Comparison of ENCODE assay signal across 1 cellular context in genomic region chr2:97645700-97646629, GRCh38.
A peak's percentile ranks its signal among the peaks of the same experiment; 100 is the strongest.
TF ChIP-seq lines count a peak whose summit lies in the region.

Gene COX5B (plus strand): TSS chr2:97646062. CDS start chr2:97646087, 25 bp downstream.

TF ChIP-seq in WTC11, 78 proteins besides CTCF, POLR2A, EP300 and RAD21 (continued from another document and continues in another):
- no peak for TF ChIP-seq E2F1 (CRISPR knock-in tag; IDR thresholded peaks at IDR 0.05)
- no peak for TF ChIP-seq ZNF532 (CRISPR knock-in tag; IDR thresholded peaks at IDR 0.05; ENCODE audit: borderline replicate concordance)
- TF ChIP-seq SOX15 (CRISPR knock-in tag; IDR thresholded peaks at IDR 0.05) = no peak
- TF ChIP-seq ZNF138 (CRISPR knock-in tag; conservative IDR thresholded peaks at IDR 0.05) = no peak
- TF ChIP-seq CDX4 (CRISPR knock-in tag; IDR thresholded peaks at IDR 0.05; ENCODE audit: borderline replicate concordance) = no peak
- no peak for TF ChIP-seq ZNF219 (CRISPR knock-in tag; IDR thresholded peaks at IDR 0.05; ENCODE audit: borderline replicate concordance)
- no peak for TF ChIP-seq NR3C1 (CRISPR knock-in tag; conservative IDR thresholded peaks at IDR 0.05; ENCODE audit: low read depth)
- no peak; the same call in 1 of the 2 replicates for TF ChIP-seq SP1 (CRISPR knock-in tag; conservative IDR thresholded peaks at IDR 0.05)
- TF ChIP-seq CREM (CRISPR knock-in tag; IDR thresholded peaks at IDR 0.05) = peak; percentile 17; the same call in 1 of the 2 replicates
- TF ChIP-seq E2F5 (CRISPR knock-in tag; IDR thresholded peaks at IDR 0.05) = 0 out of 2 replicates have a peak, but pooled peaks have one; percentile 21
- no peak for TF ChIP-seq CBFB (CRISPR knock-in tag; IDR thresholded peaks at IDR 0.05; ENCODE audit: low read depth)
- TF ChIP-seq TP53 (CRISPR knock-in tag; IDR thresholded peaks at IDR 0.05) = peak; percentile 63; the same call in 1 of the 2 replicates
- TF ChIP-seq RORB (CRISPR knock-in tag; IDR thresholded peaks at IDR 0.05) = no peak
- no peak for TF ChIP-seq MYBL2 (CRISPR knock-in tag; IDR thresholded peaks at IDR 0.05)
- TF ChIP-seq ATF3 (CRISPR knock-in tag; conservative IDR thresholded peaks at IDR 0.05) = no peak
- TF ChIP-seq USF1 (CRISPR knock-in tag; IDR thresholded peaks at IDR 0.05) = no peak
- no peak for TF ChIP-seq ZBTB43 (CRISPR knock-in tag; IDR thresholded peaks at IDR 0.05)
- TF ChIP-seq ERG (CRISPR knock-in tag; IDR thresholded peaks at IDR 0.05) = no peak
- TF ChIP-seq IRF1 (CRISPR knock-in tag; IDR thresholded peaks at IDR 0.05) = 0 out of 2 replicates have a peak, but pooled peaks have one; percentile 21
- TF ChIP-seq CREB1 (CRISPR knock-in tag; IDR thresholded peaks at IDR 0.05) = no peak
- TF ChIP-seq MLX (CRISPR knock-in tag; IDR thresholded peaks at IDR 0.05) = no peak
- no peak for TF ChIP-seq JAZF1 (CRISPR knock-in tag; IDR thresholded peaks at IDR 0.05)
- TF ChIP-seq ZNF425 (CRISPR knock-in tag; conservative IDR thresholded peaks at IDR 0.05) = no peak
- TF ChIP-seq FOXK1 (CRISPR knock-in tag; IDR thresholded peaks at IDR 0.05) = peak; percentile 77; the same call in 1 of the 2 replicates
- no peak; the same call in 1 of the 2 replicates for TF ChIP-seq ZBTB21 (CRISPR knock-in tag; IDR thresholded peaks at IDR 0.05; ENCODE audit: borderline replicate concordance)
- no peak for TF ChIP-seq SMAD3 (CRISPR knock-in tag; IDR thresholded peaks at IDR 0.05; ENCODE audit: borderline replicate concordance)
- no peak for TF ChIP-seq ATF1 (CRISPR knock-in tag; IDR thresholded peaks at IDR 0.05)
- TF ChIP-seq IRF2 (CRISPR knock-in tag; IDR thresholded peaks at IDR 0.05; ENCODE audit: borderline replicate concordance, low read depth) = no peak
- no peak for TF ChIP-seq GRHL2 (CRISPR knock-in tag; IDR thresholded peaks at IDR 0.05; ENCODE audit: insufficient replicate concordance, severe bottlenecking)
- no peak for TF ChIP-seq ATF2 (CRISPR knock-in tag; IDR thresholded peaks at IDR 0.05; ENCODE audit: borderline replicate concordance, low read depth)
- TF ChIP-seq ESRRA (CRISPR knock-in tag; IDR thresholded peaks at IDR 0.05; ENCODE audit: borderline replicate concordance) = peak; percentile 86; the same call in 1 of the 2 replicates
- TF ChIP-seq SMAD4 (CRISPR knock-in tag; IDR thresholded peaks at IDR 0.05) = no peak
- no peak for TF ChIP-seq HMGA2 (CRISPR knock-in tag; IDR thresholded peaks at IDR 0.05)
- no peak for TF ChIP-seq ZNF121 (CRISPR knock-in tag; IDR thresholded peaks at IDR 0.05)
- TF ChIP-seq ZSCAN18 (CRISPR knock-in tag; IDR thresholded peaks at IDR 0.05) = no peak
- TF ChIP-seq MAX (CRISPR knock-in tag; IDR thresholded peaks at IDR 0.05) = 0 out of 2 replicates have a peak, but pooled peaks have one; percentile 31
- no peak for TF ChIP-seq GTF2I (CRISPR knock-in tag; conservative IDR thresholded peaks at IDR 0.05)
- TF ChIP-seq TCF7 (CRISPR knock-in tag; IDR thresholded peaks at IDR 0.05; ENCODE audit: low read depth) = no peak
- no peak for TF ChIP-seq NFATC4 (CRISPR knock-in tag; IDR thresholded peaks at IDR 0.05)
- TF ChIP-seq PREB (CRISPR knock-in tag; IDR thresholded peaks at IDR 0.05; ENCODE audit: borderline replicate concordance) = 0 out of 2 replicates have a peak, but pooled peaks have one; percentile 77
